Comparison of ENCODE assay signal across 22 cellular contexts in the genomic region with DNA sequence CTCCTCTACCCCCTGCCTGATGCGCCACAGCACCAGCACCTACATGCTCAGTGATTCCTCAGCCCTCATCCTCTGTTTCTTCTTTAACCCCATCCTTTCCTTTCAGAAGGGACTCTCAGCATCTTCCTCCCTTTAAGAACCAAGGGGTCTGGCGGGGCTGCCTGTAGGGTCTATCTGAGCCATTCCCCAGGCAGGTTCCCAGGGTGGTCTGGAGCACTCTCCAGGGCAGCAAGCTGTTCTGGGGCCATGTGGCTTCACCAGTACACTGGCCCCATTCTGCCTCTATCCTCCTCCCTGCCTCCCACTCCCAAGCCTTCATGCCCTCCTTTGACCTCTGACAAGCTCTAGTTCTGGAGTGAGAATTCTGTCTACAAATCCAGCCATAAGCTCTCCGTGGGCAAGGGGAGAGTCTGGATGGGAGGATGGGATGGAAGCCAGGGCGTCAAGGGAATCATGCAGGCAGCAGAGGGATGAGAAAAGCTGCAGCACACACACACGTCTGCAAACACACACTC.
"Had no signal": no experiment of that assay in that cellular context is flagged by ENCODE, and none has a peak within 500 bp of the region (broad histone marks: within the 10 kb centered on the region; RNA-seq: fewer than 3 reads in every experiment).

No MANE protein-coding gene starts in this region.

- H3K27me3 Mint-ChIP-seq: activated naive CD4-positive, alpha-beta T cell treated with anti-CD3 and anti-CD28 coated beads, Interleukin-2, amount 10 ng/mL, durations not matched to agents 7 days and 5 days; activated naive CD8-positive, alpha-beta T cell treated with anti-CD3 and anti-CD28 coated beads for 36 hours had no signal

- DNase-seq: activated CD4-positive, alpha-beta T cell treated with anti-CD3 and anti-CD28 coated beads for 48 hours; activated CD4-positive, alpha-beta T cell treated with anti-CD3 and anti-CD28 coated beads, Interleukin-2, amount 50 U/mL, for 4 hours; activated CD4-positive, CD25-positive, alpha-beta regulatory T cell treated with anti-CD3 and anti-CD28 coated beads, Interleukin-2, amount 50 U/mL, for 72 hours; activated CD8-positive, alpha-beta T cell treated with anti-CD3 and anti-CD28 coated beads, Interleukin-2, amount 10 ng/mL, durations not matched to agents 7 days and 5 days; activated gamma-delta T cell treated with Interleukin-2 at 50 U/mL for 16 hours; activated naive CD4-positive, alpha-beta T cell treated with anti-CD3 and anti-CD28 coated beads, Interleukin-2, amount 10 ng/mL, durations not matched to agents 7 days and 5 days; activated naive CD8-positive, alpha-beta T cell treated with anti-CD3 and anti-CD28 coated beads for 36 hours; anterior cingulate cortex; cerebellar nuclear complex; KG1; NCI-H1092; NCI-H1417; NCI-H1930; NCI-H345; NCI-H510A; NCI-H69; NK-92 treated with Interleukin-12 subunit alpha and Interleukin-12 subunit beta, amount 100 ng/mL, for 24 hours; SHP77 treated with DMSO at 0.1 percent for 48 hours had no signal

- H3K36me3 Mint-ChIP-seq: activated naive CD4-positive, alpha-beta T cell treated with anti-CD3 and anti-CD28 coated beads, Interleukin-2, amount 10 ng/mL, durations not matched to agents 7 days and 5 days; WTC11 had no signal

- H3K9me3 Mint-ChIP-seq: activated naive CD4-positive, alpha-beta T cell treated with anti-CD3 and anti-CD28 coated beads, Interleukin-2, amount 10 ng/mL, durations not matched to agents 7 days and 5 days; activated naive CD8-positive, alpha-beta T cell treated with anti-CD3 and anti-CD28 coated beads for 36 hours; activated T-cell treated with anti-CD3 and anti-CD28 coated beads, Interleukin-2, amount 50 U/mL, for 72 hours; activated T-helper 2 cell treated with anti-CD3 and anti-CD28 coated beads, Interferon-gamma antibody, Interleukin-2, Interleukin-4, amounts not matched to agents 10 μg/mL and 5 μg/mL and 100 μg/mL, durations not matched to agents 14 hours and 24 hours and 36 hours; T-helper 1 cell treated with Interleukin-12 subunit alpha and Interleukin-12 subunit beta and Interleukin-4 antibody, amounts not matched to agents 30 μg/mL and 1 μg/mL, for 36 hours; WTC11 had no signal

- H3K4me3 Mint-ChIP-seq: activated CD8-positive, alpha-beta T cell treated with anti-CD3 and anti-CD28 coated beads, Interleukin-2, amount 10 ng/mL, durations not matched to agents 7 days and 5 days; activated naive CD4-positive, alpha-beta T cell treated with anti-CD3 and anti-CD28 coated beads, Interleukin-2, amount 10 ng/mL, durations not matched to agents 7 days and 5 days; activated naive CD8-positive, alpha-beta T cell treated with anti-CD3 and anti-CD28 coated beads for 36 hours; activated T-cell treated with anti-CD3 and anti-CD28 coated beads, Interleukin-2, amount 50 U/mL, for 72 hours; T-helper 1 cell treated with Interleukin-12 subunit alpha and Interleukin-12 subunit beta and Interleukin-4 antibody, amounts not matched to agents 30 μg/mL and 1 μg/mL, for 36 hours; WTC11 had no signal

- H3K27ac Mint-ChIP-seq: activated CD8-positive, alpha-beta T cell treated with anti-CD3 and anti-CD28 coated beads, Interleukin-2, amount 10 ng/mL, durations not matched to agents 7 days and 5 days; activated naive CD4-positive, alpha-beta T cell treated with anti-CD3 and anti-CD28 coated beads, Interleukin-2, amount 10 ng/mL, durations not matched to agents 7 days and 5 days; activated naive CD8-positive, alpha-beta T cell treated with anti-CD3 and anti-CD28 coated beads for 36 hours; activated T-cell treated with anti-CD3 and anti-CD28 coated beads, Interleukin-2, amount 50 U/mL, for 72 hours; activated T-helper 2 cell treated with anti-CD3 and anti-CD28 coated beads, Interferon-gamma antibody, Interleukin-2, Interleukin-4, amounts not matched to agents 10 μg/mL and 5 μg/mL and 100 μg/mL, durations not matched to agents 14 hours and 24 hours and 36 hours; T-helper 1 cell treated with Interleukin-12 subunit alpha and Interleukin-12 subunit beta and Interleukin-4 antibody, amounts not matched to agents 30 μg/mL and 1 μg/mL, for 36 hours; WTC11 had no signal
